13 cellular contexts compared by ENCODE assay signal in genomic region chr17:17073006-17073626, GRCh38. TPM values are rescaled to one million over a fixed set of nuclear protein-coding genes. Genes with fewer than 3 reads are reported as not detected.
DNase-seq lines count a peak whose midpoint lies in the region; ATAC-seq and TF ChIP-seq lines count a peak whose summit lies in the region.
"Had no signal": no experiment of that assay in that cellular context is flagged by ENCODE, and none has a peak within 500 bp of the region (broad histone marks: within the 10 kb centered on the region; RNA-seq: fewer than 3 reads in every experiment).

No MANE protein-coding gene starts in this region.

- H3K36me3 Mint-ChIP-seq in osteocyte (ENCODE audit: unreplicated experiment): peaks cover 22% of the 10 kb centered on the region

- ATAC-seq in RWPE2 (ENCODE audit: low read depth) (no peak), GM18873 (IDR thresholded peaks at IDR 0.05; ENCODE audit: low FRiP score, unreplicated experiment) (no peak), GM18511 (IDR thresholded peaks at IDR 0.05; ENCODE audit: unreplicated experiment) (no peak)

- no peaks in the 10 kb centered on the region for H3K9me3 ChIP-seq in BLaER1 treated with 17β-estradiol and CSF1 and Interleukin-3, amounts not matched to agents 10 nM and 100 nM (replicated peaks in 1 of 11)
- no peaks in the 10 kb centered on the region for H3K9me3 ChIP-seq in RWPE2 (ENCODE audit: severe bottlenecking)
- H3K9me3 ChIP-seq: adrenal gland had no signal

- H3K27ac Mint-ChIP-seq in osteocyte (ENCODE audit: unreplicated experiment): peak overlapping the region; percentile 44

- intact Hi-C loops in head of caudate nucleus (cut with DNase I): no loop called here

- H3K27me3 ChIP-seq in BLaER1 treated with 17β-estradiol and CSF1 and Interleukin-3, amounts not matched to agents 10 nM and 100 nM: no peaks in the 10 kb centered on the region
- H3K27me3 ChIP-seq in RWPE2 (ENCODE audit: insufficient read depth, poor library complexity, severe bottlenecking): no peaks in the 10 kb centered on the region
- H3K27me3 ChIP-seq: adrenal gland had no signal

- DNase-seq in RWPE2 (ENCODE audit: low spot score): peak; percentile 54
- DNase-seq in head of caudate nucleus: peak in 35 of 42 donors; percentile 34 to 89 (median 67)
- no peak for DNase-seq in osteocyte (ENCODE audit: extremely low spot score, unreplicated experiment)
- DNase-seq in AG08396 (ENCODE audit: low spot score): no peak
- DNase-seq in HT-29 (ENCODE audit: low spot score): no peak
- DNase-seq: AML-193, MV-4-11, NCI-H2107, T-helper 2 cell had no signal

- peaks cover 38 to 74% (median 61%) of the 10 kb centered on the region in 10 experiments for H3K4me1 ChIP-seq in BLaER1 treated with 17β-estradiol and CSF1 and Interleukin-3, amounts not matched to agents 10 nM and 100 nM
- H3K4me1 ChIP-seq in RWPE2 (ENCODE audit: insufficient read depth, poor library complexity, severe bottlenecking): peaks cover 41% of the 10 kb centered on the region

- H3K4me3 ChIP-seq in BLaER1 treated with 17β-estradiol and CSF1 and Interleukin-3, amounts not matched to agents 10 nM and 100 nM: no peak overlapping the region
- no peak overlapping the region for H3K4me3 ChIP-seq in RWPE2 (ENCODE audit: severe bottlenecking)
- H3K4me3 ChIP-seq: adrenal gland had no signal

- H3K4me3 Mint-ChIP-seq in osteocyte (ENCODE audit: unreplicated experiment): no peak overlapping the region

- peaks cover 14 to 86% (median 67%) of the 10 kb centered on the region in 11 experiments for H3K36me3 ChIP-seq in BLaER1 treated with 17β-estradiol and CSF1 and Interleukin-3, amounts not matched to agents 10 nM and 100 nM
- H3K36me3 ChIP-seq in RWPE2 (ENCODE audit: low read depth): peaks cover 62% of the 10 kb centered on the region

- 0 out of 22 replicates have a peak overlapping the region, but pooled peaks of 1 of the 11 experiments have one; percentile 14 for H3K9ac ChIP-seq in BLaER1 treated with 17β-estradiol and CSF1 and Interleukin-3, amounts not matched to agents 10 nM and 100 nM

- H4K20me1 ChIP-seq in BLaER1 treated with 17β-estradiol and CSF1 and Interleukin-3, amounts not matched to agents 10 nM and 100 nM: peaks cover 73 to 100% (median 97%) of the 10 kb centered on the region in 11 experiments; a peak in 21 of 22 replicates

- peak overlapping the region in 9 of 11 experiments; percentile 7 to 59 (median 22); a peak in 13 of 22 replicates for H3K4me2 ChIP-seq in BLaER1 treated with 17β-estradiol and CSF1 and Interleukin-3, amounts not matched to agents 10 nM and 100 nM

- peaks cover 63% of the 10 kb centered on the region for H3K4me1 Mint-ChIP-seq in osteocyte (ENCODE audit: unreplicated experiment)

- TF ChIP-seq CTCF in RWPE2 (IDR thresholded peaks at IDR 0.05; ENCODE audit: poor library complexity, severe bottlenecking) (no peak), osteocyte (IDR thresholded peaks at IDR 0.05) (no peak)

- H3K27ac ChIP-seq in BLaER1 treated with 17β-estradiol and CSF1 and Interleukin-3, amounts not matched to agents 10 nM and 100 nM: no peak overlapping the region
- peak overlapping the region; percentile 65 for H3K27ac ChIP-seq in RWPE2 (ENCODE audit: poor library complexity, severe bottlenecking)

- H3K9me3 Mint-ChIP-seq in osteocyte (ENCODE audit: unreplicated experiment): peaks cover 9% of the 10 kb centered on the region

- no peaks in the 10 kb centered on the region for H3K27me3 Mint-ChIP-seq in osteocyte (ENCODE audit: unreplicated experiment)

RNA-seq across cellular contexts. Expression of gene MPRIP, which starts 30.9 kb away (rescaled TPM):
- 206 and 209 TPM in 2 replicates for total RNA-seq in osteocyte
- 147 and 162 TPM in 2 replicates for total RNA-seq in HT-29 (2014; rRNA removed; shearing (Covaris generic))

Comparison
In these comparisons a context has a peak if more than half of its experiments do, and no peak if none do; other contexts are left out.
1. DNase-seq: peak in RWPE2 (single experiment) and head of caudate nucleus (35 of 42); none in osteocyte (single experiment), AG08396 (single experiment) and HT-29 (single experiment).